Comparison of ENCODE assay signal across 8 cellular contexts in the genomic region with DNA sequence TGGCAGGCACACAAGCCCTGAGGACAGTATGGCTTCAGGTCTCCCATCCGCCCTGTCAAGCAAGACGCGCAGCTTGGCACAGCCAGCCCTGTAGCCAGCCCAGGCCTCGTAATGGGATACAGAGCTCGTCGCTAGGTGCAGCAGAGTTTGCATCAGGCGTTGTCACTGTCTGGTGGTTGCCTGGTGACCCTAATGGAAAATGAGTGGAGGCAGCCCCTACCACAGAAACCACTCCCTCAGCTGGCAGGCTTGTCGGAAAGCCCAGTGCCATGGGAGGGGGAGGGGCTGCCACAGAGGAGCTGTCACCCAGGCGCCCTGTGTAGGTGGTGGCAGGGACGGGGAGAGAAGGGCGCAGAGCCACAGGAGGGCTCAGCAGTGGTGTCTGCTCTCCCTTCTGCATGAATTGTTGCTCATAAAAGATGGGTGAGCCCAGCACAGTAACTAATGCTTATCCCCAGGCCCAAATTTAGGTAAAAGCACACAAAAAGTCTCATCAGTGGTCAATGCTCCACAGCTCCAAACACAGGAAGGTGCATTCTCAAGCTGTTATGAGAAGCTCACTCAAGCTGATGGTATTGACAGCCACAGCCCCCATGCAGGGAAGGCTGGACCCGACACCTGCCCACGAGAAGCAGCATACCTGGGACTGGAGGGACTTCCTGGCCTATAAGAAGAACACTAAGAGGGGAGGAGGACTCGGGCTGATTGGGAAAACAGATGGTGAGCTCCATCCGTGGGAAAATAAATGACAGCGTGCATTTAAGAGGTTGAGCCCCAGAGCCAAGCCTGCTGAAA.
DNase-seq lines count a peak whose midpoint lies in the region; ATAC-seq, FAIRE-seq and TF ChIP-seq lines count a peak whose summit lies in the region.

No MANE protein-coding gene starts in this region.

- no peaks in the 10 kb centered on the region for H4K20me1 ChIP-seq in OCI-LY1 (ENCODE audit: insufficient read depth, low read length)
- H4K20me1 ChIP-seq in MM.1S (ENCODE audit: insufficient read depth, low read length) = no peaks in the 10 kb centered on the region

- intact Hi-C loops in psoas muscle (cut with DNase I) = no loop called here

- no peak for DNase-seq in GM19239 (ENCODE audit: insufficient read length, low spot score)
- peak; percentile 57 for DNase-seq in activated gamma-delta T cell (lab: John Stamatoyannopoulos, UW)
- peak; percentile 33 to 57 for DNase-seq in psoas muscle
- no peak for DNase-seq in MM.1S
- no peak for DNase-seq in ACHN

- H3K4me1 ChIP-seq in OCI-LY1 (ENCODE audit: insufficient read depth, low read length, severe bottlenecking) = peaks cover 31% of the 10 kb centered on the region
- peaks cover 22% of the 10 kb centered on the region for H3K4me1 ChIP-seq in psoas muscle
- no peaks in the 10 kb centered on the region for H3K4me1 ChIP-seq in MM.1S (ENCODE audit: low read length)

- peak; percentile 53 for FAIRE-seq in GM19239 (lab: Jason Lieb, UNC)

- WGBS in psoas muscle, 3 donors = 49 to 65% (median 61%) methylated on average over 16 of the region's 16 CpGs

- H3K4me2 ChIP-seq in OCI-LY1 (ENCODE audit: low read length) (peak overlapping the region; percentile 50; the same call in 1 of the 2 replicates), MM.1S (ENCODE audit: low read depth, low read length) (no peak overlapping the region)

- no peaks in the 10 kb centered on the region for H3F3A ChIP-seq in OCI-LY1 (ENCODE audit: insufficient read depth, low read length)
- no peaks in the 10 kb centered on the region for H3F3A ChIP-seq in MM.1S (ENCODE audit: insufficient read depth, low read length)

- no peaks in the 10 kb centered on the region for H3K9me2 ChIP-seq in OCI-LY1 (ENCODE audit: low read depth, low read length)
- no peaks in the 10 kb centered on the region for H3K9me2 ChIP-seq in MM.1S (replicated peaks; ENCODE audit: insufficient read depth, low read length)

- H3K4me3 ChIP-seq in OCI-LY1 (ENCODE audit: low read depth, low read length, poor library complexity, severe bottlenecking) = no peak overlapping the region
- H3K4me3 ChIP-seq in psoas muscle = no peak overlapping the region
- H3K4me3 ChIP-seq in MM.1S (ENCODE audit: low read length) = no peak overlapping the region

- in situ Hi-C loops in ACHN (cut with HindIII; ENCODE audit: low pct_ligation_motif_present, low pct_unique_long_range_greater_than_20kb, low sequenced_read_pairs) = no loop called here

- H3K27me3 ChIP-seq in OCI-LY1 (ENCODE audit: insufficient read depth, low read length) = no peaks in the 10 kb centered on the region
- no peaks in the 10 kb centered on the region for H3K27me3 ChIP-seq in psoas muscle (ENCODE audit: insufficient read depth in 3 of 3, low read length in 2 of 3)
- no peaks in the 10 kb centered on the region for H3K27me3 ChIP-seq in MM.1S (replicated peaks; ENCODE audit: insufficient read depth, low read length)

- no peaks in the 10 kb centered on the region for H3K79me2 ChIP-seq in OCI-LY1 (ENCODE audit: insufficient read depth, low read length)
- no peaks in the 10 kb centered on the region for H3K79me2 ChIP-seq in MM.1S (ENCODE audit: low read length)

- H3K9me3 ChIP-seq in OCI-LY1 (ENCODE audit: low read length) = no peaks in the 10 kb centered on the region
- H3K9me3 ChIP-seq in psoas muscle = no peaks in the 10 kb centered on the region
- no peaks in the 10 kb centered on the region for H3K9me3 ChIP-seq in MM.1S (replicated peaks; ENCODE audit: insufficient read depth, low read length)

- H2AFZ ChIP-seq in OCI-LY1 (ENCODE audit: low read length) = no peak overlapping the region
- no peak overlapping the region for H2AFZ ChIP-seq in MM.1S (ENCODE audit: low read length)

- no peak for TF ChIP-seq CTCF in OCI-LY1 (IDR thresholded peaks at IDR 0.05; ENCODE audit: low read length)
- TF ChIP-seq CTCF in psoas muscle (IDR thresholded peaks at IDR 0.05) = no peak
- TF ChIP-seq CTCF in MM.1S (IDR thresholded peaks at IDR 0.05; ENCODE audit: low read length) = no peak

- ATAC-seq in psoas muscle (peak; percentile 26 to 64 (median 54)), HG03457 (IDR thresholded peaks at IDR 0.05; ENCODE audit: unreplicated experiment) (no peak), HG03469 (IDR thresholded peaks at IDR 0.05; ENCODE audit: unreplicated experiment) (no peak)

- no peak overlapping the region for H3K9ac ChIP-seq in OCI-LY1 (ENCODE audit: low read length)
- H3K9ac ChIP-seq in MM.1S (ENCODE audit: low read length) = no peak overlapping the region

- no peak overlapping the region for H3K27ac ChIP-seq in OCI-LY1 (ENCODE audit: low read depth, low read length, poor library complexity, severe bottlenecking)
- no peak overlapping the region for H3K27ac ChIP-seq in psoas muscle
- no peak overlapping the region for H3K27ac ChIP-seq in MM.1S (ENCODE audit: low read length)

- no peaks in the 10 kb centered on the region for H3K36me3 ChIP-seq in OCI-LY1 (ENCODE audit: insufficient read depth, low read length)
- H3K36me3 ChIP-seq in psoas muscle (ENCODE audit: insufficient read depth in 1 of 2, low read depth in 1 of 2) = no peaks in the 10 kb centered on the region
- H3K36me3 ChIP-seq in MM.1S (replicated peaks; ENCODE audit: insufficient read depth, low read length) = no peaks in the 10 kb centered on the region

Comparison
In these comparisons a context has a peak if more than half of its experiments do, and no peak if none do; other contexts are left out.
1. DNase-seq: peak in activated gamma-delta T cell (single experiment) and psoas muscle (2 of 2); none in GM19239 (single experiment), MM.1S (single experiment) and ACHN (single experiment).
2. ATAC-seq: peak in psoas muscle (4 of 4); none in HG03457 (single experiment) and HG03469 (single experiment).